Comparison of ENCODE assay signal across 19 cellular contexts in genomic region chr18:44341759-44342158, GRCh38.
"Had no signal": no experiment of that assay in that cellular context is flagged by ENCODE, and none has a peak within 500 bp of the region (broad histone marks: within the 10 kb centered on the region; RNA-seq: fewer than 3 reads in every experiment).

No MANE protein-coding gene starts in this region.

- H3K27me3 ChIP-seq: dorsolateral prefrontal cortex, neutrophil, thyroid gland, vagina had no signal

- H3K27ac ChIP-seq: dorsolateral prefrontal cortex, neutrophil, thyroid gland, vagina had no signal

- H3K4me3 ChIP-seq: dorsolateral prefrontal cortex, lung, mucosa of descending colon, thyroid gland, vagina had no signal

- DNase-seq: activated CD4-positive, alpha-beta T cell treated with anti-CD3 and anti-CD28 coated beads, Interleukin-2, amount 50 U/mL, for 48 hours; activated CD8-positive, alpha-beta memory T cell treated with anti-CD3 and anti-CD28 coated beads, Interleukin-2, amount 10 ng/mL, durations not matched to agents 7 days and 5 days; activated effector memory CD4-positive, alpha-beta T cell treated with anti-CD3 and anti-CD28 coated beads, Interleukin-2, amount 50 U/mL, for 16 hours; activated T-cell treated with anti-CD3 and anti-CD28 coated beads, Interleukin-2, amount 50 U/mL, for 24 hours; amygdala; dorsolateral prefrontal cortex; hypothalamus; left cardiac atrium; mucosa of descending colon; naive thymus-derived CD8-positive, alpha-beta T cell; small intestine; T-helper 2 cell; thyroid gland had no signal

- ATAC-seq: activated CD4-positive, CD25-positive, alpha-beta regulatory T cell treated with anti-CD3 and anti-CD28 coated beads, Interleukin-2, amount 50 U/mL, for 24 hours; activated CD8-positive, alpha-beta memory T cell treated with anti-CD3 and anti-CD28 coated beads, Interleukin-2, amount 10 ng/mL, durations not matched to agents 7 days and 5 days; activated naive CD4-positive, alpha-beta T cell treated with anti-CD3 and anti-CD28 coated beads, Interleukin-2, amount 50 U/mL, for 72 hours; left cardiac atrium; mucosa of descending colon; naive thymus-derived CD8-positive, alpha-beta T cell; right cardiac atrium had no signal

- H3K9me3 ChIP-seq: neutrophil, thyroid gland, vagina had no signal

- H3K36me3 ChIP-seq: neutrophil, thyroid gland, vagina had no signal

- H3K4me1 ChIP-seq: thyroid gland, vagina had no signal
